8 cellular contexts compared by ENCODE assay signal in the genomic region with DNA sequence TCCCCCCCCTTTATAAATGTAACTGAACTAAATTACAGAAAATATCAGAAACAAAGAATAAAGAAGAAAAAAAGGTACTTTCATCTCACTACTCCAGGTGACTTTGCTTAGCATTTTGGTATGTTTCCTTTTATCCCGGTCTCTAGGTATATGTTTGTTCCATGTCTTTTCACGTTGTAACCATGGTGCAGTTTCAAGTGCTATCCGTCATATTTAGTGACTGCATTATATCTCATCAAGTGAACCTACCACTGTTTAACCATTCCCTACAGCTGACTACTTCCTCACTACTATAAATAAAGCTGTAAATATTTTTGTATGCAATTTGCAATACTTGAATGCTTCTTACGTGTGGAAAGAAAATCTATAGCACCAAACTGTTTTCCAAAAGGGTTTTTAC. TPM values are rescaled to one million over a fixed set of nuclear protein-coding genes. Genes with fewer than 3 reads are reported as not detected.
DNase-seq lines count a peak whose midpoint lies in the region; ATAC-seq, FAIRE-seq and TF ChIP-seq lines count a peak whose summit lies in the region.

No MANE protein-coding gene starts in this region.

- intact Hi-C loops in stomach (cut with DNase I; ENCODE audit: low total_unique reads): no loop called here

- TF ChIP-seq EP300 in stomach (IDR thresholded peaks at IDR 0.05): no peak

- peaks cover 5% of the 10 kb centered on the region; the same call in 1 of the 2 replicates for H3F3A ChIP-seq in SU-DHL-6 (ENCODE audit: insufficient read depth)

- no peak overlapping the region for H2AFZ ChIP-seq in SU-DHL-6 (ENCODE audit: low read depth, low read length, severe bottlenecking)

- no peak for DNase-seq in activated T-cell treated with anti-CD3 and anti-CD28 coated beads, Interleukin-2, amount 50 U/mL, for 24 hours
- no peak for DNase-seq in activated T-cell treated with anti-CD3 and anti-CD28 coated beads, Interleukin-2, amount 50 U/mL, for 48 hours
- DNase-seq in fibroblast of pulmonary artery (ENCODE audit: low read depth) (peak; percentile 17), stomach (no peak), HTR-8/SVneo (ENCODE audit: insufficient read length, low spot score) (no peak), GF-D8 (lab: John Stamatoyannopoulos, UW) (no peak)

- H3K27ac ChIP-seq in SU-DHL-6 (ENCODE audit: low read depth, low read length) (peak overlapping the region; percentile 80), stomach (no peak overlapping the region)

- peaks cover 16% of the 10 kb centered on the region for H3K4me1 Mint-ChIP-seq in activated T-cell treated with anti-CD3 and anti-CD28 coated beads, Interleukin-2, amount 50 U/mL, for 24 hours (ENCODE audit: low read depth)

- no peaks in the 10 kb centered on the region for H3K27me3 ChIP-seq in SU-DHL-6 (ENCODE audit: low read length)
- no peaks in the 10 kb centered on the region for H3K27me3 ChIP-seq in stomach

- H3K4me2 ChIP-seq in SU-DHL-6 (ENCODE audit: low read depth, low read length, poor library complexity, severe bottlenecking): peak overlapping the region; percentile 89

- H3K27ac Mint-ChIP-seq in activated T-cell treated with anti-CD3 and anti-CD28 coated beads, Interleukin-2, amount 50 U/mL, for 24 hours: peak overlapping the region; percentile 92

- no peak for FAIRE-seq in HTR-8/SVneo (lab: Jason Lieb, UNC)

- H3K36me3 ChIP-seq in SU-DHL-6 (ENCODE audit: low read length) (peaks cover 4% of the 10 kb centered on the region; the same call in 1 of the 2 replicates), stomach (peaks cover 0 to 7% (median 2%) of the 10 kb centered on the region in 4 donors)

- H3K4me3 ChIP-seq in SU-DHL-6 (ENCODE audit: insufficient read depth, low read length, poor library complexity, severe bottlenecking) (peak overlapping the region; percentile 97), fibroblast of pulmonary artery (replicated peaks; ENCODE audit: low read depth, low read length) (peak overlapping the region; percentile 91), stomach (peak overlapping the region; percentile 83 to 98 (median 94))

- H4K20me1 ChIP-seq in SU-DHL-6 (ENCODE audit: low read depth, low read length): peaks cover 39% of the 10 kb centered on the region

- H3K9me3 ChIP-seq in SU-DHL-6 (ENCODE audit: insufficient read depth, low read length) (no peaks in the 10 kb centered on the region), stomach (peaks cover 0 to 4% (median 0%) of the 10 kb centered on the region in 4 donors)

- no peak overlapping the region for H3K4me3 Mint-ChIP-seq in activated T-cell treated with anti-CD3 and anti-CD28 coated beads, Interleukin-2, amount 50 U/mL, for 24 hours

- H3K9me3 Mint-ChIP-seq in activated T-cell treated with anti-CD3 and anti-CD28 coated beads, Interleukin-2, amount 50 U/mL, for 24 hours: peaks cover 6% of the 10 kb centered on the region

- peaks cover 72% of the 10 kb centered on the region for H3K79me2 ChIP-seq in SU-DHL-6 (ENCODE audit: insufficient read depth, low read length)

- no peak for ATAC-seq in HG03280 (IDR thresholded peaks at IDR 0.05; ENCODE audit: unreplicated experiment)

- TF ChIP-seq CTCF in SU-DHL-6 (IDR thresholded peaks at IDR 0.05; ENCODE audit: insufficient read depth, low read length, poor library complexity, severe bottlenecking) (no peak), fibroblast of pulmonary artery (IDR thresholded peaks at IDR 0.05; ENCODE audit: low read length, missing control alignments) (no peak), stomach (IDR thresholded peaks at IDR 0.05) (no peak)

- H3K27me3 Mint-ChIP-seq in activated T-cell treated with anti-CD3 and anti-CD28 coated beads, Interleukin-2, amount 50 U/mL, for 24 hours: no peaks in the 10 kb centered on the region

- WGBS in stomach, 5 donors: 15 to 28% (median 24%) methylated on average over 4 of the region's 4 CpGs

- no peaks in the 10 kb centered on the region for H3K9me2 ChIP-seq in SU-DHL-6 (replicated peaks; ENCODE audit: insufficient read depth, low read length)

- peaks cover 21 to 60% (median 56%) of the 10 kb centered on the region in 4 donors for H3K4me1 ChIP-seq in stomach

- peaks cover 4% of the 10 kb centered on the region for H3K36me3 Mint-ChIP-seq in activated T-cell treated with anti-CD3 and anti-CD28 coated beads, Interleukin-2, amount 50 U/mL, for 24 hours (ENCODE audit: low read depth)

- peak overlapping the region; percentile 98 for H3K9ac ChIP-seq in SU-DHL-6 (ENCODE audit: low read length)

- TF ChIP-seq POLR2A in stomach (IDR thresholded peaks at IDR 0.05): no peak

RNA-seq across cellular contexts. Expression of gene BTBD1, which starts 2.2 kb away (rescaled TPM):
- total RNA-seq in stomach: 10 to 100 TPM; 41.5 to 94.4 (median 61.8) TPM
- 10 to 100 TPM; 13.2 to 34.1 (median 20.3) TPM for polyA plus RNA-seq in stomach

RNA-seq across cellular contexts. Expression of gene TM6SF1, which starts 42.6 kb away (rescaled TPM):
- total RNA-seq in stomach: 1 to 10 TPM in 2 of 5 donors, not detected in 3; 2.4 to 7.7 TPM
- 1 to 10 TPM in 2 of 3 donors, under 1 TPM in 1; 0.75 to 2.1 (median 1.1) TPM for polyA plus RNA-seq in stomach

RNA-seq across cellular contexts. Expression of gene C15orf40, which starts 53.4 kb away (rescaled TPM):
- 10 to 100 TPM in 3 of 5 donors, 1 to 10 TPM in 2; 2.3 to 17.0 (median 11.9) TPM for total RNA-seq in stomach
- polyA plus RNA-seq in stomach: 10 to 100 TPM; 20.0 to 40.9 (median 20.1) TPM
